In the genomic region with DNA sequence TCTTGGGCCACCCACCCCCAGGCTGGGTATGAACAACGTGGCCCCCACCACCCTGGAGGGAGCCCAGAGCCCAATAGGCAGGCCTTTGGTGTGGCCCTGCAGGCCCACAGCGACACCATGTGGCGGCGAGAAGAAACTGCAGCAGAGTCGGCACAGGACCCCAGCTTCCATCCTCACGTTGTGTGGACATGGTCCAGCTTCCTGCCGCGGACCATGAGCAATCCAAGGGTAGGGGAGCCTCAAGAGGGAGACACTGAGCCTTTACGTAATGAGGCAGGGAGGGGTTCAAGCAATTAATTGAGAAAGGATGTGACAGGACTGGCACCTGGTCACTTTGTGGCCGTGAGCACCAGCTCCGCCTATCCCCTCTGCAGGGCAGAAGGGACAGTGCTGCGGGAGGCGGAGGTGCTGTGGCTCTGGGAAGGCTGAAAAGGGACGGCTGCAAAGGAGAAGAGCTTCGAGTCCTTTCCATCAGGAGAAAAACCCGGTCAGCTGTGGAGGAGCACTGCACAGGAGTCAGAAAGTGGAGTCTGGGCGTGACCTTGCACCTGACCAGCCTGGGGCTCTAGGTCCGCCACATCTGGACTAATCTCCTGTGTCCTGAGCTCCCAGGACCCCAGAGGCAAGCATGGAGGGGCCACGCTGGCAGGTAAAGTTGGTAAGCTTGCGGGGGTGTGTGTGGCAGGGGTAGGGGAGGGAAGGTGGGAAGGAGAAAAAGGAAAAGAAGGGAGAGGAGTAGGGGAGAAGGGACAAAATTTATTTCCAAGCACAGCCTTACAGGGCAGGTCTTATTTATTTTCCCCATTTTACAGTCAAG, we compare ENCODE assay signal across 8 cellular contexts.
DNase-seq lines count a peak whose midpoint lies in the region; ATAC-seq and TF ChIP-seq lines count a peak whose summit lies in the region.

No MANE protein-coding gene starts in this region.

- no peaks in the 10 kb centered on the region for H3K27me3 ChIP-seq in neutrophil

- H3K4me1 ChIP-seq in neutrophil (ENCODE audit: control insufficient read depth in 1 of 2, insufficient read depth in 1 of 2, low read depth in 1 of 2, low read length in 1 of 2) = no peaks in the 10 kb centered on the region

- no peak overlapping the region for H3K4me3 ChIP-seq in AG10803 (ENCODE audit: low read length)
- H3K4me3 ChIP-seq in neutrophil (ENCODE audit: low read depth in 1 of 2, low read length in 1 of 2) = no peak overlapping the region

- peak; percentile 36 for DNase-seq in AG10803 (ENCODE audit: low read depth)
- peak; percentile 64 for DNase-seq in NCI-H2196 treated with DMSO at 0.1 percent for 48 hours (lab: John Stamatoyannopoulos, UW; ENCODE audit: unreplicated experiment)
- peak; percentile 31 for DNase-seq in activated T-cell treated with anti-CD3 and anti-CD28 coated beads for 48 hours (ENCODE audit: low read depth)
- DNase-seq in germinal center (ENCODE audit: low spot score) = peak; percentile 65
- DNase-seq in NCI-H187 treated with DMSO at 0.1 percent for 48 hours (lab: John Stamatoyannopoulos, UW) = no peak

- ATAC-seq in HG02852 (IDR thresholded peaks at IDR 0.05; ENCODE audit: unreplicated experiment) = peak; percentile 65

- TF ChIP-seq CTCF in AG10803 (conservative IDR thresholded peaks at IDR 0.05; ENCODE audit: low read length) = peak; percentile 87
- peak; percentile 94 for TF ChIP-seq CTCF in GM12874 (IDR thresholded peaks at IDR 0.05; ENCODE audit: insufficient read depth, low read depth, low read length)
- peak; percentile 74 for TF ChIP-seq CTCF in neutrophil (IDR thresholded peaks at IDR 0.05)

- no peaks in the 10 kb centered on the region for H3K36me3 ChIP-seq in neutrophil

- no peak overlapping the region for H3K27ac ChIP-seq in neutrophil

- H3K9me3 ChIP-seq in neutrophil = no peaks in the 10 kb centered on the region
